In the genomic region with DNA sequence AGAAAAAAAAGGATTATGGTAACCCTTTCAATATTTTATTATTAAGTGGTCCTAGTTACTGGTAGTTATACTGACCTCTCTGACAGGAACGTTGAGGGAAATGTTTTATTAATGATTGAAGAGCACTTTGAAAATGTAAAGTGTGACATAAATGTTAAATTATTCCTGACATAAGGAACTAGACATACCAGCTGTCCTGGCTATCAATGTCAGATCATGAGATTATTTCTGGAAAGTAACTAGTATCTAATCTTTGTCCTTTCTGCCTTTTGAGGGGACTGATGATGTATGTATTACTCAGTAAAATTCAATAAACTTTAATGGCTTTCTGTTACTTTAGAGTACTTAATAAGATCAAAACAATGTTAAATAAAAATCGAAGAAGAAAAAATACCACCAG, we compare ENCODE assay signal across 22 cellular contexts.
DNase-seq lines count a peak whose midpoint lies in the region; ATAC-seq, FAIRE-seq and TF ChIP-seq lines count a peak whose summit lies in the region.
"Had no signal": no experiment of that assay in that cellular context is flagged by ENCODE, and none has a peak within 500 bp of the region (broad histone marks: within the 10 kb centered on the region; RNA-seq: fewer than 3 reads in every experiment).

No MANE protein-coding gene starts in this region.

- H3K9me2 ChIP-seq in neural cell (ENCODE audit: insufficient read depth, low read length): no peaks in the 10 kb centered on the region

- H3K79me2 ChIP-seq in neural cell (replicated peaks; ENCODE audit: insufficient read depth, low read length): no peaks in the 10 kb centered on the region

- H3K36me3 ChIP-seq in neural cell (ENCODE audit: insufficient read depth, low read length): no peaks in the 10 kb centered on the region
- H3K36me3 ChIP-seq: BLaER1 treated with 17β-estradiol and CSF1 and Interleukin-3, amounts not matched to agents 10 nM and 100 nM had no signal

- no peak overlapping the region for H3K27ac ChIP-seq in neural cell (ENCODE audit: low read length)
- H3K27ac ChIP-seq: 22Rv1; A549; BLaER1 treated with 17β-estradiol and CSF1 and Interleukin-3, amounts not matched to agents 10 nM and 100 nM; C4-2B had no signal

- H3K4me3 ChIP-seq in neural cell (ENCODE audit: low read length): no peak overlapping the region
- H3K4me3 ChIP-seq: A549; BLaER1 treated with 17β-estradiol and CSF1 and Interleukin-3, amounts not matched to agents 10 nM and 100 nM; GM12878 had no signal

- TF ChIP-seq RAD21 in neural cell (conservative IDR thresholded peaks at IDR 0.05): no peak

- FAIRE-seq in colon (lab: Jason Lieb, UNC): peak; percentile 5
- FAIRE-seq: G401.6, GM12878, GM12892, GM18507 had no signal

- no peak overlapping the region for H3K4me2 ChIP-seq in neural cell (ENCODE audit: low read length)
- H3K4me2 ChIP-seq: A549; BLaER1 treated with 17β-estradiol and CSF1 and Interleukin-3, amounts not matched to agents 10 nM and 100 nM had no signal

- no peak overlapping the region for H3K9ac ChIP-seq in neural cell (ENCODE audit: low read length)
- H3K9ac ChIP-seq: BLaER1 treated with 17β-estradiol and CSF1 and Interleukin-3, amounts not matched to agents 10 nM and 100 nM had no signal

- no peaks in the 10 kb centered on the region for H3K27me3 ChIP-seq in neural cell (ENCODE audit: insufficient read depth, low read depth, low read length)
- H3K27me3 ChIP-seq: BLaER1 treated with 17β-estradiol and CSF1 and Interleukin-3, amounts not matched to agents 10 nM and 100 nM had no signal

- DNase-seq in NCI-H524 (lab: John Stamatoyannopoulos, UW) (peak; percentile 69 to 88), SK-N-DZ (ENCODE audit: low spot score) (peak; percentile 68), GM03348 (ENCODE audit: low spot score) (no peak)
- DNase-seq: AML-193; Caco-2; Calu3; CD4-positive, alpha-beta T cell; CD8-positive, alpha-beta T cell; DMS79 treated with DMSO at 0.1 percent for 48 hours; GF-D8 had no signal

- no peaks in the 10 kb centered on the region for H4K20me1 ChIP-seq in neural cell (ENCODE audit: insufficient read depth)
- H4K20me1 ChIP-seq: BLaER1 treated with 17β-estradiol and CSF1 and Interleukin-3, amounts not matched to agents 10 nM and 100 nM had no signal

- H2AFZ ChIP-seq in neural cell (ENCODE audit: low read depth, low read length): no peak overlapping the region

- no peaks in the 10 kb centered on the region for H3K9me3 ChIP-seq in neural cell (ENCODE audit: low read length)
- H3K9me3 ChIP-seq: A549, Caco-2 had no signal

- no peak for ATAC-seq in GM21390 (IDR thresholded peaks at IDR 0.05; ENCODE audit: unreplicated experiment)
- no peak for ATAC-seq in HG02759 (IDR thresholded peaks at IDR 0.05; ENCODE audit: unreplicated experiment)
- ATAC-seq: A549; CD8-positive, alpha-beta T cell; GM12878 had no signal

- peak; percentile 58 for TF ChIP-seq EP300 in neural cell (conservative IDR thresholded peaks at IDR 0.05; ENCODE audit: poor library complexity, severe bottlenecking)

- no peaks in the 10 kb centered on the region for H3F3A ChIP-seq in neural cell (ENCODE audit: insufficient read depth, low read length, poor library complexity, severe bottlenecking)

- no peak for TF ChIP-seq CTCF in neural cell (IDR thresholded peaks at IDR 0.05; ENCODE audit: poor library complexity, severe bottlenecking)

TF ChIP-seq in neural cell, 6 proteins besides CTCF, POLR2A, EP300 and RAD21:
- TF ChIP-seq, protein P1, sequence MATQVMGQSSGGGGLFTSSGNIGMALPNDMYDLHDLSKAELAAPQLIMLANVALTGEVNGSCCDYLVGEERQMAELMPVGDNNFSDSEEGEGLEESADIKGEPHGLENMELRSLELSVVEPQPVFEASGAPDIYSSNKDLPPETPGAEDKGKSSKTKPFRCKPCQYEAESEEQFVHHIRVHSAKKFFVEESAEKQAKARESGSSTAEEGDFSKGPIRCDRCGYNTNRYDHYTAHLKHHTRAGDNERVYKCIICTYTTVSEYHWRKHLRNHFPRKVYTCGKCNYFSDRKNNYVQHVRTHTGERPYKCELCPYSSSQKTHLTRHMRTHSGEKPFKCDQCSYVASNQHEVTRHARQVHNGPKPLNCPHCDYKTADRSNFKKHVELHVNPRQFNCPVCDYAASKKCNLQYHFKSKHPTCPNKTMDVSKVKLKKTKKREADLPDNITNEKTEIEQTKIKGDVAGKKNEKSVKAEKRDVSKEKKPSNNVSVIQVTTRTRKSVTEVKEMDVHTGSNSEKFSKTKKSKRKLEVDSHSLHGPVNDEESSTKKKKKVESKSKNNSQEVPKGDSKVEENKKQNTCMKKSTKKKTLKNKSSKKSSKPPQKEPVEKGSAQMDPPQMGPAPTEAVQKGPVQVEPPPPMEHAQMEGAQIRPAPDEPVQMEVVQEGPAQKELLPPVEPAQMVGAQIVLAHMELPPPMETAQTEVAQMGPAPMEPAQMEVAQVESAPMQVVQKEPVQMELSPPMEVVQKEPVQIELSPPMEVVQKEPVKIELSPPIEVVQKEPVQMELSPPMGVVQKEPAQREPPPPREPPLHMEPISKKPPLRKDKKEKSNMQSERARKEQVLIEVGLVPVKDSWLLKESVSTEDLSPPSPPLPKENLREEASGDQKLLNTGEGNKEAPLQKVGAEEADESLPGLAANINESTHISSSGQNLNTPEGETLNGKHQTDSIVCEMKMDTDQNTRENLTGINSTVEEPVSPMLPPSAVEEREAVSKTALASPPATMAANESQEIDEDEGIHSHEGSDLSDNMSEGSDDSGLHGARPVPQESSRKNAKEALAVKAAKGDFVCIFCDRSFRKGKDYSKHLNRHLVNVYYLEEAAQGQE (IDR thresholded peaks at IDR 0.05; ENCODE audit: borderline replicate concordance): no peak
- TF ChIP-seq POLR2AphosphoS5 (IDR thresholded peaks at IDR 0.05) (no peak), SMC3 (conservative IDR thresholded peaks at IDR 0.05; ENCODE audit: poor library complexity) (no peak), MXI1 (conservative IDR thresholded peaks at IDR 0.05; ENCODE audit: poor library complexity, severe bottlenecking) (no peak), EZH2 (IDR thresholded peaks at IDR 0.05; ENCODE audit: borderline replicate concordance, insufficient read depth, low read length, poor library complexity, severe bottlenecking) (no peak), TAF1 (IDR thresholded peaks at IDR 0.05; ENCODE audit: low read depth) (no peak)
